ENCODE assay signal across 16 cellular contexts in the genomic region with DNA sequence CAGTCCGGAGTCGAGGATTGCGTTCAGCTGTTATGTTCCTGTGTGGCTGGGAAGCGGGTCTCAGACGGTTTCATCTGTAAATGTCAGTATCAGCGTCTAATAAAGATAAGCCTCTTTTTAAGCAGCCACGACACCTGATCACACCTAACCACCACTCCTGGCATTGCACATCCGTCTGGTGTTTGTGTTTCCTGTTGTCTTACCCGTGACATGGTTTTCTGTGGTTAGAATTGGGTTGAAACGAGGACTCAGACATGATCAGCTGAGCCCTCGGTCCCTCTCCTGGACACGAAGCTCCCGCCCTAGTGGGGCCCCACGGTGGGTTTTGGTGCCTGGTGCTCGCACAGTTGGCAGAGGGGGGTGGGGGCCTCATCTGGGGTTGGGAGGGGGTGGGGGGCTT. TPM values are rescaled to one million over a fixed set of nuclear protein-coding genes. Genes with fewer than 3 reads are reported as not detected.
DNase-seq lines count a peak whose midpoint lies in the region; ATAC-seq and TF ChIP-seq lines count a peak whose summit lies in the region.
"Had no signal": no experiment of that assay in that cellular context is flagged by ENCODE, and none has a peak within 500 bp of the region (broad histone marks: within the 10 kb centered on the region; RNA-seq: fewer than 3 reads in every experiment).

No MANE protein-coding gene starts in this region.

- no peaks in the 10 kb centered on the region for H3K27me3 Mint-ChIP-seq in activated naive CD8-positive, alpha-beta T cell treated with anti-CD3 and anti-CD28 coated beads, Interleukin-2, amount 10 ng/mL, durations not matched to agents 7 days and 5 days
- H3K27me3 Mint-ChIP-seq in activated naive CD8-positive, alpha-beta T cell treated with anti-CD3 and anti-CD28 coated beads for 36 hours: no peaks in the 10 kb centered on the region
- H3K27me3 Mint-ChIP-seq in T-cell (no peaks in the 10 kb centered on the region), GM23338 (ENCODE audit: insufficient read depth, low read depth, poor library complexity) (peaks cover 12% of the 10 kb centered on the region)
- H3K27me3 Mint-ChIP-seq: activated B cell treated with CpG ODN at 0.5 μM for 24 hours had no signal

- H3K4me3 ChIP-seq in GM23338 (no peak overlapping the region), breast epithelium (no peak overlapping the region)
- H3K4me3 ChIP-seq: PC-9 had no signal

- no peaks in the 10 kb centered on the region for H3K4me1 ChIP-seq in GM23338 (ENCODE audit: insufficient read depth)
- H3K4me1 ChIP-seq in breast epithelium: no peaks in the 10 kb centered on the region

- H3K79me2 ChIP-seq in GM23338 (replicated peaks; ENCODE audit: insufficient read depth): no peaks in the 10 kb centered on the region

- ATAC-seq in activated naive CD8-positive, alpha-beta T cell treated with anti-CD3 and anti-CD28 coated beads, Interleukin-2, amount 10 ng/mL, durations not matched to agents 7 days and 5 days (ENCODE audit: low read depth): peak; percentile 56
- ATAC-seq in T-cell (replicated peaks in 1 of 4) (peak; percentile 77 to 95 (median 94)), GM23338 (no peak)

- H3F3A ChIP-seq in GM23338 (replicated peaks; ENCODE audit: low read depth): no peaks in the 10 kb centered on the region

- H3K9me2 ChIP-seq in GM23338 (ENCODE audit: insufficient read depth): no peaks in the 10 kb centered on the region
- H3K9me2 ChIP-seq: SK-N-SH had no signal

- H3K4me1 Mint-ChIP-seq in activated naive CD8-positive, alpha-beta T cell treated with anti-CD3 and anti-CD28 coated beads, Interleukin-2, amount 10 ng/mL, durations not matched to agents 7 days and 5 days: peaks cover 8% of the 10 kb centered on the region
- H3K4me1 Mint-ChIP-seq in activated naive CD8-positive, alpha-beta T cell treated with anti-CD3 and anti-CD28 coated beads for 36 hours: peaks cover 5% of the 10 kb centered on the region
- H3K4me1 Mint-ChIP-seq in T-cell (peaks cover 13 to 17% (median 14%) of the 10 kb centered on the region in 3 donors), GM23338 (no peaks in the 10 kb centered on the region; the same call in 2 of the 3 replicates)
- H3K4me1 Mint-ChIP-seq: activated B cell treated with CpG ODN at 0.5 μM for 24 hours, memory B cell had no signal

- POLR2A ChIA-PET in activated naive CD8-positive, alpha-beta T cell treated with anti-CD3 and anti-CD28 coated beads, Interleukin-2, amount 10 ng/mL, durations not matched to agents 7 days and 5 days (lab: Charles Lee): no interaction called here
- POLR2A ChIA-PET in T-cell (lab: Charles Lee): no interaction called here

- no peaks in the 10 kb centered on the region for H4K20me1 ChIP-seq in GM23338 (replicated peaks; ENCODE audit: insufficient read depth)

- no peak overlapping the region for H3K4me2 ChIP-seq in GM23338
- H3K4me2 ChIP-seq: PC-9, SK-N-SH had no signal

- H3K27ac ChIP-seq in GM23338 (ENCODE audit: low read depth): no peak overlapping the region
- H3K27ac ChIP-seq in breast epithelium: no peak overlapping the region
- H3K27ac ChIP-seq: PC-9 had no signal

- TF ChIP-seq CTCF in GM23338 (conservative IDR thresholded peaks at IDR 0.05; ENCODE audit: low read depth in 2 of 2) (no peak), breast epithelium (IDR thresholded peaks at IDR 0.05) (no peak)

- peak; percentile 38 for DNase-seq in activated naive CD8-positive, alpha-beta T cell treated with anti-CD3 and anti-CD28 coated beads, Interleukin-2, amount 10 ng/mL, durations not matched to agents 7 days and 5 days
- no peak for DNase-seq in activated naive CD8-positive, alpha-beta T cell treated with anti-CD3 and anti-CD28 coated beads for 36 hours
- DNase-seq in T-cell (peak in 33 of 34 experiments; percentile 20 to 66 (median 50)), hepatic stellate cell (ENCODE audit: low spot score) (no peak), GM23338 (ENCODE audit: low spot score) (no peak), breast epithelium (ENCODE audit: low spot score in 2 of 2) (no peak)
- DNase-seq in activated effector memory CD4-positive, alpha-beta T cell treated with anti-CD3 and anti-CD28 coated beads, Interleukin-2, amount 50 U/mL, for 16 hours: peak; percentile 80
- DNase-seq in stimulated activated naive CD4-positive, alpha-beta T cell treated with Interleukin-2 at 50 U/mL for 16 hours (lab: John Stamatoyannopoulos, UW): peak; percentile 27
- DNase-seq: activated B cell treated with CpG ODN at 0.5 μM for 24 hours, amniotic stem cell, NCI-H187 treated with DMSO at 0.1 percent for 48 hours, NCI-H524, PC-9, SK-N-SH had no signal

- H3K9me3 ChIP-seq in breast epithelium: no peaks in the 10 kb centered on the region
- H3K9me3 ChIP-seq: SK-N-SH had no signal

- no peaks in the 10 kb centered on the region for H3K27me3 ChIP-seq in GM23338 (ENCODE audit: insufficient read depth)
- no peaks in the 10 kb centered on the region for H3K27me3 ChIP-seq in breast epithelium

- no peak for TF ChIP-seq POLR2A in breast epithelium (IDR thresholded peaks at IDR 0.05)

- intact Hi-C loops in breast epithelium (cut with DNase I; ENCODE audit: low total_unique reads): no loop called here

- H3K4me3 Mint-ChIP-seq in activated naive CD8-positive, alpha-beta T cell treated with anti-CD3 and anti-CD28 coated beads, Interleukin-2, amount 10 ng/mL, durations not matched to agents 7 days and 5 days: peak overlapping the region; percentile 48
- H3K4me3 Mint-ChIP-seq in activated naive CD8-positive, alpha-beta T cell treated with anti-CD3 and anti-CD28 coated beads for 36 hours: no peak overlapping the region
- H3K4me3 Mint-ChIP-seq in T-cell (peak overlapping the region; percentile 18 to 60 (median 58)), GM23338 (no peak overlapping the region)
- H3K4me3 Mint-ChIP-seq: activated B cell treated with CpG ODN at 0.5 μM for 24 hours, memory B cell had no signal

- CTCF ChIA-PET in T-cell (lab: Charles Lee): interaction anchor here in 1 of 2 donors (0.6 kb wide), 1 partner anchor 49 kb away, joined by 4 read pairs; no protein-coding TSS in a partner anchor

- no peak overlapping the region for H3K27ac Mint-ChIP-seq in activated naive CD8-positive, alpha-beta T cell treated with anti-CD3 and anti-CD28 coated beads, Interleukin-2, amount 10 ng/mL, durations not matched to agents 7 days and 5 days
- H3K27ac Mint-ChIP-seq in activated naive CD8-positive, alpha-beta T cell treated with anti-CD3 and anti-CD28 coated beads for 36 hours: no peak overlapping the region
- H3K27ac Mint-ChIP-seq in T-cell (peak overlapping the region; percentile 45 to 83), GM23338 (no peak overlapping the region)
- H3K27ac Mint-ChIP-seq: activated B cell treated with CpG ODN at 0.5 μM for 24 hours, memory B cell had no signal

- H3K36me3 ChIP-seq in GM23338 (ENCODE audit: insufficient read depth) (no peaks in the 10 kb centered on the region), breast epithelium (no peaks in the 10 kb centered on the region)

- no peak overlapping the region for H2AFZ ChIP-seq in GM23338
- H2AFZ ChIP-seq: PC-9 had no signal

- H3K36me3 Mint-ChIP-seq in activated naive CD8-positive, alpha-beta T cell treated with anti-CD3 and anti-CD28 coated beads, Interleukin-2, amount 10 ng/mL, durations not matched to agents 7 days and 5 days: no peaks in the 10 kb centered on the region
- no peaks in the 10 kb centered on the region for H3K36me3 Mint-ChIP-seq in activated naive CD8-positive, alpha-beta T cell treated with anti-CD3 and anti-CD28 coated beads for 36 hours
- H3K36me3 Mint-ChIP-seq in T-cell (no peaks in the 10 kb centered on the region), GM23338 (ENCODE audit: low read depth) (peaks cover 1% of the 10 kb centered on the region; the same call in 2 of the 3 replicates)
- H3K36me3 Mint-ChIP-seq: memory B cell had no signal

- H3K9me3 Mint-ChIP-seq in activated naive CD8-positive, alpha-beta T cell treated with anti-CD3 and anti-CD28 coated beads, Interleukin-2, amount 10 ng/mL, durations not matched to agents 7 days and 5 days: no peaks in the 10 kb centered on the region
- no peaks in the 10 kb centered on the region for H3K9me3 Mint-ChIP-seq in activated naive CD8-positive, alpha-beta T cell treated with anti-CD3 and anti-CD28 coated beads for 36 hours
- no peaks in the 10 kb centered on the region for H3K9me3 Mint-ChIP-seq in T-cell
- H3K9me3 Mint-ChIP-seq in GM23338: 0 out of 3 replicates have a peak, but pooled peaks cover under 1% of the 10 kb centered on the region
- H3K9me3 Mint-ChIP-seq: activated B cell treated with CpG ODN at 0.5 μM for 24 hours, memory B cell had no signal

TF ChIP-seq in GM23338, 12 proteins besides CTCF, POLR2A, EP300 and RAD21 (continues in another document):
- no peak for TF ChIP-seq EZH2 (IDR thresholded peaks at IDR 0.05; ENCODE audit: low read depth, unreplicated experiment)
- no peak for TF ChIP-seq CREB1 (CRISPR knock-in tag; IDR thresholded peaks at IDR 0.05; ENCODE audit: low read depth)
- TF ChIP-seq ZNF114 (CRISPR knock-in tag; IDR thresholded peaks at IDR 0.05): no peak
- no peak for TF ChIP-seq NANOG (IDR thresholded peaks at IDR 0.05; ENCODE audit: borderline replicate concordance)
- TF ChIP-seq ZNF331 (CRISPR knock-in tag; IDR thresholded peaks at IDR 0.05; ENCODE audit: low read depth): no peak

RNA-seq across cellular contexts. Expression of a gene that starts 18.3 kb away (rescaled TPM):
- total RNA-seq in activated naive CD8-positive, alpha-beta T cell treated with anti-CD3 and anti-CD28 coated beads, Interleukin-2, amount 10 ng/mL, durations not matched to agents 7 days and 5 days: 1 to 10 TPM; 3.9 to 4.3 TPM
- 1 to 10 TPM; 5.7 to 6.0 TPM for total RNA-seq in activated naive CD8-positive, alpha-beta T cell treated with anti-CD3 and anti-CD28 coated beads for 36 hours
- total RNA-seq in T-cell (1 to 10 TPM; 1.9 to 8.7 (median 5.1) TPM), breast epithelium (1 to 10 TPM in 2 of 3 donors, not detected in 1; 1.2 to 4.9 TPM)
- 15.7 and 18.4 TPM in 2 replicates for total RNA-seq in GM23338 (2014; rRNA removed; shearing (Covaris generic))
- 10.0 and 11.2 TPM in 2 replicates for polyA plus RNA-seq in GM23338 (2016; fragmentation: Nextera tagmentation; extraction: Ambion mirVana)
- total RNA-seq: urinary bladder had no signal

RNA-seq across cellular contexts. Expression of a gene that starts 19.6 kb away (rescaled TPM):
- not detected for total RNA-seq in activated naive CD8-positive, alpha-beta T cell treated with anti-CD3 and anti-CD28 coated beads, Interleukin-2, amount 10 ng/mL, durations not matched to agents 7 days and 5 days
- under 1 TPM in 1 of 2 experiments, not detected in 1; 0.16 TPM for total RNA-seq in activated naive CD8-positive, alpha-beta T cell treated with anti-CD3 and anti-CD28 coated beads for 36 hours
- under 1 TPM in 1 of 5 donors, not detected in 4; 0.18 TPM for total RNA-seq in T-cell
- total RNA-seq in GM23338 (2014; rRNA removed; shearing (Covaris generic)): 0.93 and 2.3 TPM in 2 replicates
- polyA plus RNA-seq in GM23338 (2016; fragmentation: Nextera tagmentation; extraction: Ambion mirVana): 0.38 and 1.7 TPM in 2 replicates
- total RNA-seq in breast epithelium: under 1 TPM; 0.59 to 0.98 (median 0.80) TPM
- total RNA-seq: activated B cell treated with CpG ODN at 0.5 μM for 24 hours, PC-9 had no signal

RNA-seq across cellular contexts. Expression of a gene that starts 33.4 kb away (rescaled TPM):
- 1,000 to 10,000 TPM; 2,631 to 2,711 TPM for total RNA-seq in activated naive CD8-positive, alpha-beta T cell treated with anti-CD3 and anti-CD28 coated beads, Interleukin-2, amount 10 ng/mL, durations not matched to agents 7 days and 5 days
- 1,000 to 10,000 TPM; 2,814 to 2,845 TPM for total RNA-seq in activated naive CD8-positive, alpha-beta T cell treated with anti-CD3 and anti-CD28 coated beads for 36 hours
- total RNA-seq in T-cell (1,000 to 10,000 TPM; 4,444 to 6,530 (median 5,942) TPM), breast epithelium (1,000 to 10,000 TPM; 5,075 to 6,295 (median 5,484) TPM)
- total RNA-seq in GM23338 (2014; rRNA removed; shearing (Covaris generic)): 3,617 and 4,677 TPM in 2 replicates
- polyA plus RNA-seq in GM23338 (2016; fragmentation: Nextera tagmentation; extraction: Ambion mirVana): 3,489 and 3,901 TPM in 2 replicates

Comparison
In these comparisons a context has a peak if more than half of its experiments do, and no peak if none do; other contexts are left out.
1. DNase-seq: peak in activated naive CD8-positive, alpha-beta T cell treated with anti-CD3 and anti-CD28 coated beads, Interleukin-2, amount 10 ng/mL, durations not matched to agents 7 days and 5 days (single experiment), T-cell (33 of 34), activated effector memory CD4-positive, alpha-beta T cell treated with anti-CD3 and anti-CD28 coated beads, Interleukin-2, amount 50 U/mL, for 16 hours (single experiment) and stimulated activated naive CD4-positive, alpha-beta T cell treated with Interleukin-2 at 50 U/mL for 16 hours (single experiment); none in activated naive CD8-positive, alpha-beta T cell treated with anti-CD3 and anti-CD28 coated beads for 36 hours (single experiment), hepatic stellate cell (single experiment), GM23338 (single experiment) and breast epithelium (0 of 2).
2. H3K4me3 Mint-ChIP-seq: peak in activated naive CD8-positive, alpha-beta T cell treated with anti-CD3 and anti-CD28 coated beads, Interleukin-2, amount 10 ng/mL, durations not matched to agents 7 days and 5 days (single experiment) and T-cell (3 of 3); none in activated naive CD8-positive, alpha-beta T cell treated with anti-CD3 and anti-CD28 coated beads for 36 hours (single experiment) and GM23338 (single experiment).
3. H3K27ac Mint-ChIP-seq: peak in T-cell (2 of 2); none in activated naive CD8-positive, alpha-beta T cell treated with anti-CD3 and anti-CD28 coated beads, Interleukin-2, amount 10 ng/mL, durations not matched to agents 7 days and 5 days (single experiment), activated naive CD8-positive, alpha-beta T cell treated with anti-CD3 and anti-CD28 coated beads for 36 hours (single experiment) and GM23338 (single experiment).